1 cellular context compared by ENCODE assay signal in the genomic region with DNA sequence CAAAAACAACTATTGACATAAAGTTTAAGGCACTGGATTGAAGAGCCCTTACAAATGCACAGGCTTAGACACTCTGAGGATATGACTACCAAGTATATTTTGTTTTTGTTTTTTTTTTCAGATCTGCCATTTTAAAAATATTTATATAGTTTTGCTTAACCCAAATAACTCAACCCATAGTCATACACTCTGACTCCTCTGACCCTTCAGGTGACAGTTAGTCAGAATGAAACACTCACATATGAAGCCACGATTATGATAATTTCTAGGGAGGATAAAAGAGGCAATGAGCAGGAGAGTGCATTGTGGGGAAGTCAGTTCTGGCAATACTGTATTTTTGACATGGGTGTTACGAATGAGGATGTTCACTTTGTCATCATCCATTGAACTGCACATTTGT.
TF ChIP-seq lines count a peak whose summit lies in the region.

No MANE protein-coding gene starts in this region.

TF ChIP-seq in HepG2, 621 proteins besides CTCF, POLR2A, EP300 and RAD21 (continued from another document):
- TF ChIP-seq, protein P1, sequence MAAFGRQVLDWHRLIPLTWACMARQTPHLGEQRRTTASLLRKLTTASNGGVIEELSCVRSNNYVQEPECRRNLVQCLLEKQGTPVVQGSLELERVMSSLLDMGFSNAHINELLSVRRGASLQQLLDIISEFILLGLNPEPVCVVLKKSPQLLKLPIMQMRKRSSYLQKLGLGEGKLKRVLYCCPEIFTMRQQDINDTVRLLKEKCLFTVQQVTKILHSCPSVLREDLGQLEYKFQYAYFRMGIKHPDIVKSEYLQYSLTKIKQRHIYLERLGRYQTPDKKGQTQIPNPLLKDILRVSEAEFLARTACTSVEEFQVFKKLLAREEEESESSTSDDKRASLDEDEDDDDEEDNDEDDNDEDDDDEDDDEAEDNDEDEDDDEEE (CRISPR knock-in tag; IDR thresholded peaks at IDR 0.05), result no peak
- TF ChIP-seq, protein P2, sequence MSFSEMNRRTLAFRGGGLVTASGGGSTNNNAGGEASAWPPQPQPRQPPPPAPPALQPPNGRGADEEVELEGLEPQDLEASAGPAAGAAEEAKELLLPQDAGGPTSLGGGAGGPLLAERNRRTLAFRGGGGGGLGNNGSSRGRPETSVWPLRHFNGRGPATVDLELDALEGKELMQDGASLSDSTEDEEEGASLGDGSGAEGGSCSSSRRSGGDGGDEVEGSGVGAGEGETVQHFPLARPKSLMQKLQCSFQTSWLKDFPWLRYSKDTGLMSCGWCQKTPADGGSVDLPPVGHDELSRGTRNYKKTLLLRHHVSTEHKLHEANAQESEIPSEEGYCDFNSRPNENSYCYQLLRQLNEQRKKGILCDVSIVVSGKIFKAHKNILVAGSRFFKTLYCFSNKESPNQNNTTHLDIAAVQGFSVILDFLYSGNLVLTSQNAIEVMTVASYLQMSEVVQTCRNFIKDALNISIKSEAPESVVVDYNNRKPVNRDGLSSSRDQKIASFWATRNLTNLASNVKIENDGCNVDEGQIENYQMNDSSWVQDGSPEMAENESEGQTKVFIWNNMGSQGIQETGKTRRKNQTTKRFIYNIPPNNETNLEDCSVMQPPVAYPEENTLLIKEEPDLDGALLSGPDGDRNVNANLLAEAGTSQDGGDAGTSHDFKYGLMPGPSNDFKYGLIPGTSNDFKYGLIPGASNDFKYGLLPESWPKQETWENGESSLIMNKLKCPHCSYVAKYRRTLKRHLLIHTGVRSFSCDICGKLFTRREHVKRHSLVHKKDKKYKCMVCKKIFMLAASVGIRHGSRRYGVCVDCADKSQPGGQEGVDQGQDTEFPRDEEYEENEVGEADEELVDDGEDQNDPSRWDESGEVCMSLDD (CRISPR knock-in tag; IDR thresholded peaks at IDR 0.05; ENCODE audit: borderline replicate concordance), result no peak
- TF ChIP-seq CBX5 (CRISPR knock-in tag; IDR thresholded peaks at IDR 0.05; ENCODE audit: borderline replicate concordance), result no peak
TF ChIP-seq in HepG2: peak in this region for 0.
